In genomic region chr3:195096484-195097330, GRCh38 we compare ENCODE assay signal across 20 cellular contexts.
DNase-seq lines count a peak whose midpoint lies in the region; ATAC-seq and TF ChIP-seq lines count a peak whose summit lies in the region.
"Had no signal": no experiment of that assay in that cellular context is flagged by ENCODE, and none has a peak within 500 bp of the region (broad histone marks: within the 10 kb centered on the region; RNA-seq: fewer than 3 reads in every experiment).

No MANE protein-coding gene starts in this region.

- peak overlapping the region; percentile 80 to 99 (median 92); a peak in 21 of 22 replicates for H3K4me2 ChIP-seq in BLaER1 treated with 17β-estradiol and CSF1 and Interleukin-3, amounts not matched to agents 10 nM and 100 nM
- H3K4me2 ChIP-seq in osteoblast (ENCODE audit: insufficient read depth, low read length) = no peak overlapping the region

- DNase-seq in RWPE1 (ENCODE audit: low spot score) (no peak), left ventricle myocardium inferior (peak; percentile 9), osteoblast (ENCODE audit: insufficient read length, low spot score, missing footprints) (peak; percentile 18), NCI-H1694 (lab: John Stamatoyannopoulos, UW) (no peak)
- DNase-seq in activated CD4-positive, alpha-beta T cell treated with anti-CD3 and anti-CD28 coated beads for 1 hour = no peak
- DNase-seq: activated CD4-positive, alpha-beta memory T cell treated with anti-CD3 and anti-CD28 coated beads for 36 hours; activated effector memory CD4-positive, alpha-beta T cell treated with anti-CD3 and anti-CD28 coated beads, Interleukin-2, amount 50 U/mL, for 16 hours; colonic mucosa; Karpas-422; kidney glomerular epithelial cell; mesenchymal stem cell; NCI-H1930; NCI-H226; OCI-M1; stimulated activated CD4-positive, alpha-beta T cell treated with anti-CD3 and anti-CD28 coated beads, Interleukin-1b, Interleukin-23, amount 100 ng/mL, for 48 hours; T-helper 17 cell had no signal

- H3K27ac ChIP-seq in BLaER1 treated with 17β-estradiol and CSF1 and Interleukin-3, amounts not matched to agents 10 nM and 100 nM = peak overlapping the region in 9 of 11 experiments; percentile 82 to 97 (median 94); a peak in 18 of 22 replicates
- H3K27ac ChIP-seq in RWPE1 = peak overlapping the region; percentile 83
- peak overlapping the region; percentile 67 for H3K27ac ChIP-seq in left ventricle myocardium inferior (replicated peaks)
- no peak overlapping the region for H3K27ac ChIP-seq in osteoblast (ENCODE audit: low read depth, low read length)
- H3K27ac ChIP-seq: colonic mucosa, vagina had no signal

- no peak overlapping the region for H3K4me3 ChIP-seq in BLaER1 treated with 17β-estradiol and CSF1 and Interleukin-3, amounts not matched to agents 10 nM and 100 nM
- H3K4me3 ChIP-seq in left ventricle myocardium inferior (no peak overlapping the region), osteoblast (ENCODE audit: insufficient read depth, low read length) (no peak overlapping the region)
- H3K4me3 ChIP-seq: colonic mucosa, vagina had no signal

- H3K4me1 ChIP-seq in BLaER1 treated with 17β-estradiol and CSF1 and Interleukin-3, amounts not matched to agents 10 nM and 100 nM = peaks cover 76 to 83% (median 79%) of the 10 kb centered on the region in 10 experiments
- H3K4me1 ChIP-seq in left ventricle myocardium inferior (peaks cover 36% of the 10 kb centered on the region), osteoblast (ENCODE audit: insufficient read depth, low read length) (peaks cover 12% of the 10 kb centered on the region)
- H3K4me1 ChIP-seq: colonic mucosa had no signal

- no peaks in the 10 kb centered on the region for H3K9me3 ChIP-seq in BLaER1 treated with 17β-estradiol and CSF1 and Interleukin-3, amounts not matched to agents 10 nM and 100 nM (replicated peaks in 1 of 11)
- H3K9me3 ChIP-seq in left ventricle myocardium inferior (replicated peaks) = no peaks in the 10 kb centered on the region
- H3K9me3 ChIP-seq in osteoblast (ENCODE audit: low read depth, low read length) = no peaks in the 10 kb centered on the region
- H3K9me3 ChIP-seq: colonic mucosa, vagina had no signal

- no peaks in the 10 kb centered on the region for H3K36me3 ChIP-seq in BLaER1 treated with 17β-estradiol and CSF1 and Interleukin-3, amounts not matched to agents 10 nM and 100 nM
- H3K36me3 ChIP-seq in left ventricle myocardium inferior (no peaks in the 10 kb centered on the region), osteoblast (ENCODE audit: insufficient read depth, low read length) (no peaks in the 10 kb centered on the region)
- H3K36me3 ChIP-seq: colonic mucosa, vagina had no signal

- CTCF ChIA-PET in RWPE1 (lab: Yijun Ruan, JAX) = interaction anchor here (0.6 to 1.1 kb wide), 2 partner anchors 89 to 154 kb away, joined by 3 read pairs; no protein-coding TSS in a partner anchor

- H3K27me3 ChIP-seq in BLaER1 treated with 17β-estradiol and CSF1 and Interleukin-3, amounts not matched to agents 10 nM and 100 nM = no peaks in the 10 kb centered on the region
- H3K27me3 ChIP-seq in left ventricle myocardium inferior (ENCODE audit: low read depth) (no peaks in the 10 kb centered on the region), osteoblast (ENCODE audit: insufficient read depth, low read length) (no peaks in the 10 kb centered on the region)
- H3K27me3 ChIP-seq: colonic mucosa, vagina had no signal

- intact Hi-C loops in left ventricle myocardium inferior (cut with micrococcal nuclease) = no loop called here

- TF ChIP-seq CTCF in RWPE1 (conservative IDR thresholded peaks at IDR 0.05; ENCODE audit: low read depth) = no peak
- TF ChIP-seq CTCF in left ventricle myocardium inferior (IDR thresholded peaks at IDR 0.05; ENCODE audit: borderline replicate concordance) = no peak
- TF ChIP-seq CTCF in osteoblast (IDR thresholded peaks at IDR 0.05; ENCODE audit: extremely low read depth, low read depth, low read length) = no peak

- H3K79me2 ChIP-seq in osteoblast (ENCODE audit: insufficient read depth, low read length) = no peaks in the 10 kb centered on the region

- ATAC-seq in HG03280 (IDR thresholded peaks at IDR 0.05; ENCODE audit: unreplicated experiment) (no peak), HG02763 (IDR thresholded peaks at IDR 0.05; ENCODE audit: unreplicated experiment) (no peak)
- ATAC-seq: T-helper 17 cell had no signal

- POLR2A ChIA-PET in RWPE1 (lab: Yijun Ruan, JAX; ENCODE audit: low non-redundant PET) = no interaction called here

- peak overlapping the region in 10 of 11 experiments; percentile 31 to 82 (median 69); a peak in 15 of 22 replicates for H3K9ac ChIP-seq in BLaER1 treated with 17β-estradiol and CSF1 and Interleukin-3, amounts not matched to agents 10 nM and 100 nM

- H2AFZ ChIP-seq in osteoblast (ENCODE audit: low read length) = no peak overlapping the region

- H4K20me1 ChIP-seq in BLaER1 treated with 17β-estradiol and CSF1 and Interleukin-3, amounts not matched to agents 10 nM and 100 nM = no peaks in the 10 kb centered on the region
- H4K20me1 ChIP-seq in osteoblast (ENCODE audit: insufficient read depth, low read length) = no peaks in the 10 kb centered on the region

Comparison
In these comparisons a context has a peak if more than half of its experiments do, and no peak if none do; other contexts are left out.
1. DNase-seq: peak in left ventricle myocardium inferior (single experiment) and osteoblast (single experiment); none in RWPE1 (single experiment), activated CD4-positive, alpha-beta T cell treated with anti-CD3 and anti-CD28 coated beads for 1 hour (single experiment) and NCI-H1694 (single experiment).